In the genomic region with DNA sequence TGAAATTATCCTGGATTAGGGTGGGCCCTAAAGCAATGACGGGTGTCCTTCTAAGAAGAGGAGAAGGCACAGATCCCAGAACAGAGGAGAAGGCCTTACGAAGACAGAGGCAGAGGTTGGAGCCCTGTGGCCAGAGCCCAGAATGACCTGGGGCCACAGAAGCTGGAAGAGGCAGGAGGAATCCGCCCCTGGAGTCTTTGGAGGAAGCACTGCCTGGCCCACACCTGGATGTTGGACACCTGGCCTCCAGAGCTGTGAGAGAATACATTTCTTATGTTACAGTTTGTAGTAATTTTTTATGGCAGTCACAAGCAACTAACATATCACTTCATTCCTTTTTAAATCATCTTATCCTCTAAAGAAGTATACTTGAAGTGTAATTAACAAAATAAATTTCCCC, we compare ENCODE assay signal across 18 cellular contexts. TPM values are rescaled to one million over a fixed set of nuclear protein-coding genes. Genes with fewer than 3 reads are reported as not detected.
DNase-seq lines count a peak whose midpoint lies in the region; ATAC-seq, FAIRE-seq and TF ChIP-seq lines count a peak whose summit lies in the region.
"Had no signal": no experiment of that assay in that cellular context is flagged by ENCODE, and none has a peak within 500 bp of the region (broad histone marks: within the 10 kb centered on the region; RNA-seq: fewer than 3 reads in every experiment).

No MANE protein-coding gene starts in this region.

- peaks cover 3% of the 10 kb centered on the region for H4K20me1 ChIP-seq in K562 (replicated peaks; ENCODE audit: control insufficient read depth, insufficient read depth, low read length)

- no peak overlapping the region for H3K4me3 Mint-ChIP-seq in activated T-cell treated with anti-CD3 and anti-CD28 coated beads, Interleukin-2, amount 50 U/mL, for 24 hours
- H3K4me3 Mint-ChIP-seq: activated B cell treated with CpG ODN at 0.5 μM for 24 hours had no signal

- H3K36me3 Mint-ChIP-seq in activated T-cell treated with anti-CD3 and anti-CD28 coated beads, Interleukin-2, amount 50 U/mL, for 24 hours (ENCODE audit: low read depth): peaks cover 22% of the 10 kb centered on the region

- no peak for ATAC-seq in K562
- no peak for ATAC-seq in GM18909 (IDR thresholded peaks at IDR 0.05; ENCODE audit: poor library complexity, unreplicated experiment)
- no peak for ATAC-seq in HG03521 (IDR thresholded peaks at IDR 0.05; ENCODE audit: unreplicated experiment)
- ATAC-seq: stimulated activated naive CD8-positive, alpha-beta T cell treated with anti-CD3 and anti-CD28 coated beads, Interleukin-15, Interleukin-2, amounts not matched to agents 100 U/mL and 50 U/mL, for 24 hours had no signal

- H3K27ac Mint-ChIP-seq in activated T-cell treated with anti-CD3 and anti-CD28 coated beads, Interleukin-2, amount 50 U/mL, for 24 hours: peak overlapping the region; percentile 55
- H3K27ac Mint-ChIP-seq: activated B cell treated with CpG ODN at 0.5 μM for 24 hours had no signal

- H3K9me3 ChIP-seq in HUES48 (ENCODE audit: control insufficient read depth, insufficient read depth, low read length): no peaks in the 10 kb centered on the region
- no peaks in the 10 kb centered on the region for H3K9me3 ChIP-seq in K562 (replicated peaks; ENCODE audit: control insufficient read depth, insufficient read depth, low read depth, low read length)
- no peaks in the 10 kb centered on the region for H3K9me3 ChIP-seq in skeletal muscle satellite cell (replicated peaks; ENCODE audit: low read length)
- H3K9me3 ChIP-seq: ascending aorta, Caco-2, prostate gland, upper lobe of left lung had no signal

- peak; percentile 32 for FAIRE-seq in K562 (lab: Jason Lieb, UNC)
- FAIRE-seq: colon had no signal

- H3K36me3 ChIP-seq in HUES48 (ENCODE audit: control insufficient read depth, insufficient read depth, low read length) (peaks cover 4% of the 10 kb centered on the region; the same call in 1 of the 2 replicates), K562 (ENCODE audit: control insufficient read depth, insufficient read depth, low read length) (peaks cover 3% of the 10 kb centered on the region; the same call in 2 of the 3 replicates), skeletal muscle satellite cell (ENCODE audit: insufficient read depth, low read length) (no peaks in the 10 kb centered on the region)
- H3K36me3 ChIP-seq: ascending aorta, prostate gland had no signal

- TF ChIP-seq CTCF in K562 (IDR thresholded peaks at IDR 0.05 in 2 of 3, conservative IDR thresholded peaks at IDR 0.05 in 1 of 3; ENCODE audit: insufficient read depth in 2 of 3, low read depth in 1 of 3, low read length in 3 of 3): no peak

- WGBS in K562 (ENCODE audit: insufficient coverage, low coverage, missing lambda C conversion rate): 12% methylated on average over 3 of the region's 3 CpGs

- DNase-seq in activated T-cell treated with anti-CD3 and anti-CD28 coated beads, Interleukin-2, amount 50 U/mL, for 24 hours: no peak
- DNase-seq in activated T-cell treated with anti-CD3 and anti-CD28 coated beads, Interleukin-2, amount 50 U/mL, for 1 hour: no peak
- no peak for DNase-seq in K562 (ENCODE audit: extremely low read depth in 1 of 4, low spot score in 3 of 4)
- no peak for DNase-seq in NCI-H446 treated with DMSO at 0.1 percent for 48 hours (lab: John Stamatoyannopoulos, UW)
- DNase-seq: ACHN; activated B cell treated with CpG ODN at 0.5 μM for 24 hours; KBM-7; NCI-H1048; stimulated activated naive CD8-positive, alpha-beta T cell treated with anti-CD3 and anti-CD28 coated beads, Interleukin-15, Interleukin-2, amounts not matched to agents 100 U/mL and 50 U/mL, for 24 hours; upper lobe of left lung had no signal

- no peak overlapping the region for H2AFZ ChIP-seq in K562 (ENCODE audit: low read depth, low read length)

- H3K4me3 ChIP-seq in HUES48 (ENCODE audit: low read depth, low read length) (no peak overlapping the region), K562 (no peak overlapping the region), skeletal muscle satellite cell (ENCODE audit: low read length) (no peak overlapping the region)
- H3K4me3 ChIP-seq: ascending aorta, prostate gland, upper lobe of left lung had no signal

- CTCF ChIA-PET in K562 (lab: Yijun Ruan, JAX; ENCODE audit: low intra/inter-chr PET ratio): no interaction called here

- no peaks in the 10 kb centered on the region for H3K27me3 ChIP-seq in HUES48 (ENCODE audit: control insufficient read depth, insufficient read depth, low read length)
- H3K27me3 ChIP-seq in K562 (ENCODE audit: control insufficient read depth in 2 of 2, insufficient read depth in 2 of 2, low read length in 2 of 2): peaks cover 34 to 37% of the 10 kb centered on the region in 2 experiments
- H3K27me3 ChIP-seq in skeletal muscle satellite cell (ENCODE audit: control insufficient read depth, insufficient read depth, low read length): no peaks in the 10 kb centered on the region
- H3K27me3 ChIP-seq: ascending aorta, upper lobe of left lung had no signal

- TF ChIP-seq RAD21 in K562 (CRISPR knock-in tag; conservative IDR thresholded peaks at IDR 0.05 in 1 of 2, IDR thresholded peaks at IDR 0.05 in 1 of 2): no peak

- in situ Hi-C loops in K562 (cut with MboI): no loop called here

- peak overlapping the region; percentile 69 for H3K27ac ChIP-seq in HUES48 (ENCODE audit: low read depth, low read length)
- no peak overlapping the region for H3K27ac ChIP-seq in K562 (ENCODE audit: extremely low read depth, low read depth, low read length)
- H3K27ac ChIP-seq: ascending aorta, prostate gland had no signal

- H3K4me1 Mint-ChIP-seq in activated T-cell treated with anti-CD3 and anti-CD28 coated beads, Interleukin-2, amount 50 U/mL, for 24 hours (ENCODE audit: low read depth): peaks cover 78% of the 10 kb centered on the region

- peaks cover 20% of the 10 kb centered on the region for H3K4me1 ChIP-seq in HUES48 (ENCODE audit: control insufficient read depth, insufficient read depth, low read length)
- peaks cover 0 to 22% of the 10 kb centered on the region in 2 experiments; a peak in 2 of 5 replicates for H3K4me1 ChIP-seq in K562 (replicated peaks in 1 of 2; ENCODE audit: control insufficient read depth in 2 of 2, insufficient read depth in 2 of 2, low read length in 2 of 2)
- H3K4me1 ChIP-seq in skeletal muscle satellite cell (ENCODE audit: control insufficient read depth, insufficient read depth, low read length): peaks cover 71% of the 10 kb centered on the region
- H3K4me1 ChIP-seq: ascending aorta, Caco-2, prostate gland, upper lobe of left lung had no signal

- TF ChIP-seq EP300 in K562 (IDR thresholded peaks at IDR 0.05; ENCODE audit: low read length): no peak

- no peaks in the 10 kb centered on the region for H3K9me1 ChIP-seq in K562 (ENCODE audit: control insufficient read depth, insufficient read depth, low read length)

- no peaks in the 10 kb centered on the region for H3K27me3 Mint-ChIP-seq in activated T-cell treated with anti-CD3 and anti-CD28 coated beads, Interleukin-2, amount 50 U/mL, for 24 hours

- intact Hi-C loops in K562 (cut with micrococcal nuclease): no loop called here

- H3K4me2 ChIP-seq in K562 (ENCODE audit: insufficient read depth, low read length) (no peak overlapping the region), skeletal muscle satellite cell (ENCODE audit: low read length) (no peak overlapping the region)

- H3K9ac ChIP-seq in HUES48 (ENCODE audit: low read depth, low read length) (no peak overlapping the region), K562 (ENCODE audit: insufficient read depth in 1 of 2, low read depth in 2 of 2, low read length in 2 of 2) (no peak overlapping the region), skeletal muscle satellite cell (ENCODE audit: low read depth, low read length) (peak overlapping the region; percentile 80)

- TF ChIP-seq POLR2A in K562 (conservative IDR thresholded peaks at IDR 0.05): no peak

- no peaks in the 10 kb centered on the region for H3K79me2 ChIP-seq in K562 (ENCODE audit: control insufficient read depth, insufficient read depth, low read length)

- no TSS peak for BruUV-seq in K562 (replicated peaks; lab: Mats Ljungman, UMichigan)

- no peaks in the 10 kb centered on the region for H3K9me3 Mint-ChIP-seq in activated T-cell treated with anti-CD3 and anti-CD28 coated beads, Interleukin-2, amount 50 U/mL, for 24 hours
- H3K9me3 Mint-ChIP-seq: activated B cell treated with CpG ODN at 0.5 μM for 24 hours had no signal

- POLR2A ChIA-PET in K562 (lab: Yijun Ruan, JAX): no interaction called here

RNA-seq across cellular contexts. Expression of gene MRPL36, which starts 8.5 kb away (rescaled TPM):
- 26.7 and 58.3 TPM in 2 replicates for total RNA-seq in K562 (2011; cell fraction: chromatin; rRNA removed; ENCODE audit: low replicate concordance)
- 61.8 and 76.9 TPM in 2 replicates for total RNA-seq in K562 (2011; cell fraction: nucleolus; rRNA removed)
- total RNA-seq in K562 (2011; cell fraction: nucleoplasm; rRNA removed): 52.0 and 86.6 TPM in 2 replicates
- total RNA-seq in K562 (2014; rRNA removed): 120 and 124 TPM in 2 replicates
- total RNA-seq in K562 (2014; rRNA removed; fragmentation: Illumina TruSeq; extraction: Trizol): 78.3 and 79.2 TPM in 2 replicates
- 98.6 and 111 TPM in 2 replicates for total RNA-seq in K562 (2015; rRNA removed; fragmentation: Illumina TruSeq; extraction: Trizol)
- total RNA-seq in K562 (2021): 99.7 and 108 TPM in 2 replicates
- polyA plus RNA-seq in K562 (2011; rRNA removed): 126 and 153 TPM in 2 replicates
- 98.6 and 153 TPM in 2 replicates for polyA plus RNA-seq in K562 (2011; cell fraction: cytosol; rRNA removed)
- polyA plus RNA-seq in K562 (2011; cell fraction: nucleus; rRNA removed): 99.5 and 103 TPM in 2 replicates
- polyA plus RNA-seq in K562 (2012): 83.2 and 123 TPM in 2 replicates
- polyA plus RNA-seq in K562 (2014; fragmentation: Illumina TruSeq; extraction: Trizol): 120 and 123 TPM in 2 replicates
- 100 to 1,000 TPM; 550 to 557 TPM for polyA plus RNA-seq in K562 (2014; fragmentation: Nextera tagmentation; extraction: Ambion mirVana)
- 184 and 199 TPM in 2 replicates for polyA plus RNA-seq in K562 (2014; rRNA removed)
- polyA minus RNA-seq in K562 (2011; rRNA and poly(A)+ RNA removed): 53.5 and 58.0 TPM in 2 replicates
- polyA minus RNA-seq in K562 (2011; cell fraction: cytosol; rRNA and poly(A)+ RNA removed): 31.9 and 33.4 TPM in 2 replicates
- polyA minus RNA-seq in K562 (2011; cell fraction: nucleus; rRNA and poly(A)+ RNA removed): 37.2 and 53.5 TPM in 2 replicates
- total RNA-seq in skeletal muscle satellite cell (2012; rRNA removed): 54.8 and 71.0 TPM in 2 replicates

RNA-seq across cellular contexts. Expression of gene NDUFS6, which starts 10.0 kb away (rescaled TPM):
- 19.2 and 34.5 TPM in 2 replicates for total RNA-seq in K562 (2011; cell fraction: chromatin; rRNA removed; ENCODE audit: low replicate concordance)
- total RNA-seq in K562 (2011; cell fraction: nucleolus; rRNA removed): 50.4 and 58.7 TPM in 2 replicates
- total RNA-seq in K562 (2011; cell fraction: nucleoplasm; rRNA removed): 40.3 and 48.3 TPM in 2 replicates
- 187 and 258 TPM in 2 replicates for total RNA-seq in K562 (2014; rRNA removed)
- total RNA-seq in K562 (2014; rRNA removed; fragmentation: Illumina TruSeq; extraction: Trizol): 61.1 and 77.0 TPM in 2 replicates
- total RNA-seq in K562 (2015; rRNA removed; fragmentation: Illumina TruSeq; extraction: Trizol): 154 and 169 TPM in 2 replicates
- 97.2 and 104 TPM in 2 replicates for total RNA-seq in K562 (2021)
- polyA plus RNA-seq in K562 (2011; rRNA removed): 52.7 and 54.7 TPM in 2 replicates
- polyA plus RNA-seq in K562 (2011; cell fraction: cytosol; rRNA removed): 172 and 193 TPM in 2 replicates
- 53.4 and 60.6 TPM in 2 replicates for polyA plus RNA-seq in K562 (2011; cell fraction: nucleus; rRNA removed)
- polyA plus RNA-seq in K562 (2012): 123 and 325 TPM in 2 replicates
- polyA plus RNA-seq in K562 (2014; fragmentation: Illumina TruSeq; extraction: Trizol): 73.1 and 114 TPM in 2 replicates
- polyA plus RNA-seq in K562 (2014; fragmentation: Nextera tagmentation; extraction: Ambion mirVana): 10 to 100 TPM; 36.1 to 67.5 TPM
- 238 and 291 TPM in 2 replicates for polyA plus RNA-seq in K562 (2014; rRNA removed)
- 23.4 and 29.5 TPM in 2 replicates for polyA minus RNA-seq in K562 (2011; rRNA and poly(A)+ RNA removed)
- polyA minus RNA-seq in K562 (2011; cell fraction: cytosol; rRNA and poly(A)+ RNA removed): 51.9 and 68.1 TPM in 2 replicates
- polyA minus RNA-seq in K562 (2011; cell fraction: nucleus; rRNA and poly(A)+ RNA removed): 27.2 and 41.0 TPM in 2 replicates
- total RNA-seq in skeletal muscle satellite cell (2012; rRNA removed): 28.8 and 35.5 TPM in 2 replicates
